Comparison of ENCODE assay signal across 1 cellular context in genomic region chr16:69477546-69477945, GRCh38.
TF ChIP-seq lines count a peak whose summit lies in the region.

No MANE protein-coding gene starts in this region.

TF ChIP-seq in HCT116, 20 proteins besides CTCF, POLR2A, EP300 and RAD21 (continued from another document):
- no peak for TF ChIP-seq SP1 (IDR thresholded peaks at IDR 0.05; ENCODE audit: low read depth)
- TF ChIP-seq CEBPB (IDR thresholded peaks at IDR 0.05; ENCODE audit: low read depth), result no peak
- no peak for TF ChIP-seq JUND (IDR thresholded peaks at IDR 0.05)
